In the genomic region with DNA sequence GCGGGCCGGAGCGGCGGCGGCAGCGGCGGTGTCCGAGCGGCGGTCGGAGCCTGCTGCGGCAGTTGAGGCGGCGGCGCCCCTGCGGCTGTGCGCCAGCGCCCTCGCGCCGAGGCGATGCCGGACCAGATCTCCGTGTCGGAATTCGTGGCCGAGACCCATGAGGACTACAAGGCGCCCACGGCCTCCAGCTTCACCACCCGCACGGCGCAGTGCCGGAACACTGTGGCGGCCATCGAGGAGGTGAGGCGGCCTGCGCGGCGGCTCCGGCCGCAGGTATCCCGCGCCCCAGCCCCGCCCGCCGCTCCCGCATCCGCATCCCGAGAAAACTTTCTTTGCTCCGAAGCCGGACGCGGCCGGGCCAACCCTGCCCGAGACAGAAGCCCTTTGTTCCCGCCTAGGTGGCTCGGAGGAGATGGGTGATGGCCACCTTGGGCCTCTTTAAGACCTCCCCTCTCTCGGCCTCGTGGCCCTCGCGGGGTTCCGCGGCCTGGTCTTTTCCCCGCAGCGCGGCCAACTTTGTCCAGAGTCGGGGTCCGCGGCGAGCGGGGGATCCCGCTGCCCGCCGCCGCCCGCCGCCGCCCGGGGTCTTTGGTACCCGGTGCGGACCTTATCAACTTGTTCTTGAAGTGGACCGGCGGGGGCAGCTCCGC, we compare ENCODE assay signal across 1 cellular context.
TF ChIP-seq lines count a peak whose summit lies in the region.

No MANE protein-coding gene starts in this region.

TF ChIP-seq in HEK293, 187 proteins besides CTCF, POLR2A, EP300 and RAD21 (continued from another document):
- TF ChIP-seq HIC1 (tag by site-specific recombination; IDR thresholded peaks at IDR 0.05) (no peak), ZFP37 (tag by site-specific recombination; IDR thresholded peaks at IDR 0.05) (no peak), ZNF404 (tag by site-specific recombination; IDR thresholded peaks at IDR 0.05) (no peak), BCL11A (tag by site-specific recombination; IDR thresholded peaks at IDR 0.05; ENCODE audit: low read depth) (no peak)
